In the genomic region with DNA sequence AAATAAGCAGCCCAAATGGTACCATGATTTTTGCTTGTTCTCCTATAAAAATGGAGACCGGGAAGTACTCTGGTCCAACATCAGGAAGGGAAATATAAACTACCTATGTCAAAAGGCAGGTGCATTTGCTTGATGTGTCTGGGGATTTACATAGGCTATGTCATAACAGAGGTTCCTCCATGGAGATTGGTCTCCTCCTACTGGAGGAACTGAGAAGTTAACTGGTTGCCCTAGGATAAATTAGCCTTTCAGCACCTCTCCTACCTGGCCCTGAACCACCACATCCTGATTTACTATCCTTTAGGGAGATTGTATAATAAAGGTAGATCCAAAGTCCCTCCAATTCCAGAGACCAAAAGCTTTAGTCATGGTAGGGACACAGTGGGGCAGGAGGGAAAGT, we compare ENCODE assay signal across 1 cellular context.
TF ChIP-seq lines count a peak whose summit lies in the region.

No MANE protein-coding gene starts in this region.

TF ChIP-seq in GM23338, 12 proteins besides CTCF, POLR2A, EP300 and RAD21 (continued from another document):
- TF ChIP-seq, protein P1, sequence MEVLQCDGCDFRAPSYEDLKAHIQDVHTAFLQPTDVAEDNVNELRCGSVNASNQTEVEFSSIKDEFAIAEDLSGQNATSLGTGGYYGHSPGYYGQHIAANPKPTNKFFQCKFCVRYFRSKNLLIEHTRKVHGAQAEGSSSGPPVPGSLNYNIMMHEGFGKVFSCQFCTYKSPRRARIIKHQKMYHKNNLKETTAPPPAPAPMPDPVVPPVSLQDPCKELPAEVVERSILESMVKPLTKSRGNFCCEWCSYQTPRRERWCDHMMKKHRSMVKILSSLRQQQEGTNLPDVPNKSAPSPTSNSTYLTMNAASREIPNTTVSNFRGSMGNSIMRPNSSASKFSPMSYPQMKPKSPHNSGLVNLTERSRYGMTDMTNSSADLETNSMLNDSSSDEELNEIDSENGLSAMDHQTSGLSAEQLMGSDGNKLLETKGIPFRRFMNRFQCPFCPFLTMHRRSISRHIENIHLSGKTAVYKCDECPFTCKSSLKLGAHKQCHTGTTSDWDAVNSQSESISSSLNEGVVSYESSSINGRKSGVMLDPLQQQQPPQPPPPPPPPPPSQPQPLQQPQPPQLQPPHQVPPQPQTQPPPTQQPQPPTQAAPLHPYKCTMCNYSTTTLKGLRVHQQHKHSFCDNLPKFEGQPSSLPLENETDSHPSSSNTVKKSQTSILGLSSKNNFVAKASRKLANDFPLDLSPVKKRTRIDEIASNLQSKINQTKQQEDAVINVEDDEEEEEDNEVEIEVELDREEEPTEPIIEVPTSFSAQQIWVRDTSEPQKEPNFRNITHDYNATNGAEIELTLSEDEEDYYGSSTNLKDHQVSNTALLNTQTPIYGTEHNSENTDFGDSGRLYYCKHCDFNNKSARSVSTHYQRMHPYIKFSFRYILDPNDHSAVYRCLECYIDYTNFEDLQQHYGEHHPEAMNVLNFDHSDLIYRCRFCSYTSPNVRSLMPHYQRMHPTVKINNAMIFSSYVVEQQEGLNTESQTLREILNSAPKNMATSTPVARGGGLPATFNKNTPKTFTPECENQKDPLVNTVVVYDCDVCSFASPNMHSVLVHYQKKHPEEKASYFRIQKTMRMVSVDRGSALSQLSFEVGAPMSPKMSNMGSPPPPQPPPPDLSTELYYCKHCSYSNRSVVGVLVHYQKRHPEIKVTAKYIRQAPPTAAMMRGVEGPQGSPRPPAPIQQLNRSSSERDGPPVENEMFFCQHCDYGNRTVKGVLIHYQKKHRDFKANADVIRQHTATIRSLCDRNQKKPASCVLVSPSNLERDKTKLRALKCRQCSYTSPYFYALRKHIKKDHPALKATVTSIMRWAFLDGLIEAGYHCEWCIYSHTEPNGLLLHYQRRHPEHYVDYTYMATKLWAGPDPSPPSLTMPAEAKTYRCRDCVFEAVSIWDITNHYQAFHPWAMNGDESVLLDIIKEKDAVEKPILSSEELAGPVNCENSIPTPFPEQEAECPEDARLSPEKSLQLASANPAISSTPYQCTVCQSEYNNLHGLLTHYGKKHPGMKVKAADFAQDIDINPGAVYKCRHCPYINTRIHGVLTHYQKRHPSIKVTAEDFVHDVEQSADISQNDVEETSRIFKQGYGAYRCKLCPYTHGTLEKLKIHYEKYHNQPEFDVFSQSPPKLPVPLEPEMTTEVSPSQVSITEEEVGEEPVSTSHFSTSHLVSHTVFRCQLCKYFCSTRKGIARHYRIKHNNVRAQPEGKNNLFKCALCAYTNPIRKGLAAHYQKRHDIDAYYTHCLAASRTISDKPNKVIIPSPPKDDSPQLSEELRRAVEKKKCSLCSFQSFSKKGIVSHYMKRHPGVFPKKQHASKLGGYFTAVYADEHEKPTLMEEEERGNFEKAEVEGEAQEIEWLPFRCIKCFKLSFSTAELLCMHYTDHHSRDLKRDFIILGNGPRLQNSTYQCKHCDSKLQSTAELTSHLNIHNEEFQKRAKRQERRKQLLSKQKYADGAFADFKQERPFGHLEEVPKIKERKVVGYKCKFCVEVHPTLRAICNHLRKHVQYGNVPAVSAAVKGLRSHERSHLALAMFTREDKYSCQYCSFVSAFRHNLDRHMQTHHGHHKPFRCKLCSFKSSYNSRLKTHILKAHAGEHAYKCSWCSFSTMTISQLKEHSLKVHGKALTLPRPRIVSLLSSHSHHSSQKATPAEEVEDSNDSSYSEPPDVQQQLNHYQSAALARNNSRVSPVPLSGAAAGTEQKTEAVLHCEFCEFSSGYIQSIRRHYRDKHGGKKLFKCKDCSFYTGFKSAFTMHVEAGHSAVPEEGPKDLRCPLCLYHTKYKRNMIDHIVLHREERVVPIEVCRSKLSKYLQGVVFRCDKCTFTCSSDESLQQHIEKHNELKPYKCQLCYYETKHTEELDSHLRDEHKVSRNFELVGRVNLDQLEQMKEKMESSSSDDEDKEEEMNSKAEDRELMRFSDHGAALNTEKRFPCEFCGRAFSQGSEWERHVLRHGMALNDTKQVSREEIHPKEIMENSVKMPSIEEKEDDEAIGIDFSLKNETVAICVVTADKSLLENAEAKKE (CRISPR knock-in tag; IDR thresholded peaks at IDR 0.05) = no peak
- no peak for TF ChIP-seq EZH2phosphoT487 (IDR thresholded peaks at IDR 0.05; ENCODE audit: unreplicated experiment)
TF ChIP-seq in GM23338: peak in this region for 0.
